In the genomic region with DNA sequence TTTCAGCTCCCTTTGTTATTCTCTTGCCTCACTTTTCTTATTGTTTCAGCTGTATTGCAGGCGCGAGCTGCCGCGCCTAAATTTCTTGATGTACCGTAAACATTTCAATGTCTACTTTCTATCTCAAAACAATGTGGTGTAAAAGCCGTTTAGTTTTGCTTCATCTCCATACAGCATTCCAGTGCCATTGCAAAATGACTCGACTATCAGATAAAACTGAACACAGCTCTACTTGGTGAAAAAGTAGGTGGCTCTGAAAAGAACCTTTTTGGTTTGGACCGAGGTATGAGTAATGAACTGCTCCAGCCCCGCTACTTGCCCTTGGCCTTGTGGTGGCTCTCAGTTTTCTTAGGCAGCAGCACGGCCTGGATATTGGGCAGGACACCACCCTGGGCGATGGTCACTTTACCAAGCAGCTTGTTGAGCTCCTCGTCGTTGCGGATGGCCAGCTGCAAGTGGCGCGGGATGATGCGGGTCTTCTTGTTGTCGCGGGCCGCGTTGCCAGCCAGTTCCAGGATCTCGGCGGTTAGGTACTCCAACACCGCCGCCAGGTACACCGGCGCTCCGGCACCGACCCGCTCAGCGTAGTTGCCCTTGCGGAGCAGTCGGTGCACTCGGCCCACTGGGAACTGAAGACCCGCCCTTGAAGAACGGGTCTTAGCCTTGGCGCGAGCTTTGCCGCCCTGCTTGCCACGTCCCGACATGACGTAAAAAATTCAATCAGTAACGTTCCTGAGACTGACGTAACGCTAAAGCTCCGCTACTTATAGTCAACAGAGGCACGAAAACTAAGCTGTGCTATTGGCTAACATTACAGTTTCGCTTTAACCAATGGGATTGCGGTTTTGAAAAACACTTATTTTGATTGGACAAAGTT, we compare ENCODE assay signal across 8 cellular contexts.
A peak's percentile ranks its signal among the peaks of the same experiment; 100 is the strongest.
DNase-seq lines count a peak whose midpoint lies in the region; ATAC-seq and TF ChIP-seq lines count a peak whose summit lies in the region.

No MANE protein-coding gene starts in this region.

- peaks cover 5% of the 10 kb centered on the region for H3K36me3 Mint-ChIP-seq in activated T-cell treated with anti-CD3 and anti-CD28 coated beads, Interleukin-2, amount 50 U/mL, for 24 hours (ENCODE audit: low read depth)

- H3K27me3 Mint-ChIP-seq in activated T-cell treated with anti-CD3 and anti-CD28 coated beads, Interleukin-2, amount 50 U/mL, for 24 hours, result peaks cover 9% of the 10 kb centered on the region

- no peaks in the 10 kb centered on the region for H4K20me1 ChIP-seq in OCI-LY3 (ENCODE audit: insufficient read depth, low read length)

- WGBS in esophagus, 2 donors, result 1% methylated on average over 49 of the region's 49 CpGs

- H3K9me3 ChIP-seq in OCI-LY3 (ENCODE audit: insufficient read depth, low read length) (peaks cover 13% of the 10 kb centered on the region; the same call in 1 of the 2 replicates), esophagus (ENCODE audit: control insufficient read depth in 2 of 2, insufficient read depth in 1 of 2, low read depth in 1 of 2, low read length in 1 of 2) (no peaks in the 10 kb centered on the region), mucosa of rectum (ENCODE audit: control insufficient read depth in 2 of 2, low read length in 2 of 2) (no peaks in the 10 kb centered on the region)

- H3K4me1 Mint-ChIP-seq in activated T-cell treated with anti-CD3 and anti-CD28 coated beads, Interleukin-2, amount 50 U/mL, for 24 hours (ENCODE audit: low read depth), result peaks cover 23% of the 10 kb centered on the region

- H3K36me3 ChIP-seq in OCI-LY3 (replicated peaks; ENCODE audit: low read depth, low read length) (no peaks in the 10 kb centered on the region), esophagus (ENCODE audit: control insufficient read depth in 2 of 2, insufficient read depth in 2 of 2, low read length in 1 of 2) (no peaks in the 10 kb centered on the region), mucosa of rectum (ENCODE audit: control insufficient read depth in 2 of 2, insufficient read depth in 2 of 2, low read length in 2 of 2) (no peaks in the 10 kb centered on the region)

- H3K4me3 ChIP-seq in OCI-LY3 (ENCODE audit: low read length), result peak overlapping the region; percentile 77
- H3K4me3 ChIP-seq in esophagus (ENCODE audit: low read depth in 1 of 2, low read length in 2 of 2), result peak overlapping the region; percentile 67 to 87
- peak overlapping the region; percentile 78 to 87 for H3K4me3 ChIP-seq in mucosa of rectum (ENCODE audit: low read length in 2 of 2)

- no peak for TF ChIP-seq CTCF in OCI-LY3 (IDR thresholded peaks at IDR 0.05; ENCODE audit: low read depth, low read length)

- H3K9ac ChIP-seq in OCI-LY3 (ENCODE audit: low read length) (peak overlapping the region; percentile 84), mucosa of rectum (ENCODE audit: low read depth in 1 of 2, low read length in 2 of 2) (peak overlapping the region; percentile 93 to 99)

- H3K27ac Mint-ChIP-seq in activated T-cell treated with anti-CD3 and anti-CD28 coated beads, Interleukin-2, amount 50 U/mL, for 24 hours, result no peak overlapping the region

- H3K27me3 ChIP-seq in OCI-LY3 (ENCODE audit: low read depth, low read length), result no peaks in the 10 kb centered on the region
- no peaks in the 10 kb centered on the region for H3K27me3 ChIP-seq in esophagus (ENCODE audit: control insufficient read depth in 1 of 2, insufficient read depth in 2 of 2, low read length in 2 of 2)
- no peaks in the 10 kb centered on the region for H3K27me3 ChIP-seq in mucosa of rectum (ENCODE audit: control insufficient read depth in 2 of 2, insufficient read depth in 2 of 2, low read length in 2 of 2)

- H3K4me2 ChIP-seq in OCI-LY3 (ENCODE audit: low read length), result peak overlapping the region; percentile 70

- H3K4me1 ChIP-seq in OCI-LY3 (ENCODE audit: low read length), result peaks cover 23% of the 10 kb centered on the region
- no peaks in the 10 kb centered on the region for H3K4me1 ChIP-seq in esophagus (ENCODE audit: control insufficient read depth in 2 of 2, insufficient read depth in 2 of 2, low read length in 1 of 2)
- peaks cover 10 to 23% of the 10 kb centered on the region in 2 donors for H3K4me1 ChIP-seq in mucosa of rectum (ENCODE audit: control insufficient read depth in 2 of 2, insufficient read depth in 2 of 2, low read length in 2 of 2)

- ATAC-seq in GM21529 (IDR thresholded peaks at IDR 0.05; ENCODE audit: unreplicated experiment), result peak; percentile 75

- H3K79me2 ChIP-seq in OCI-LY3 (ENCODE audit: low read length), result no peaks in the 10 kb centered on the region

- H3K9me3 Mint-ChIP-seq in activated T-cell treated with anti-CD3 and anti-CD28 coated beads, Interleukin-2, amount 50 U/mL, for 24 hours, result no peaks in the 10 kb centered on the region

- H3K27ac ChIP-seq in OCI-LY3 (ENCODE audit: low read length) (peak overlapping the region; percentile 95), esophagus (ENCODE audit: low read depth in 2 of 2, low read length in 1 of 2) (peak overlapping the region; percentile 93 to 100), mucosa of rectum (ENCODE audit: low read depth in 2 of 2, low read length in 2 of 2) (peak overlapping the region; percentile 92 to 99)

- DNase-seq in DMS53 treated with DMSO at 0.1 percent for 48 hours (lab: John Stamatoyannopoulos, UW; ENCODE audit: unreplicated experiment) (peak; percentile 98), HuH-7 (ENCODE audit: low spot score) (peak; percentile 77)
- peak; percentile 86 for DNase-seq in activated T-cell treated with anti-CD3 and anti-CD28 coated beads, Interleukin-2, amount 50 U/mL, for 24 hours
- DNase-seq in stimulated activated naive CD4-positive, alpha-beta T cell (lab: John Stamatoyannopoulos, UW), result peak; percentile 77 to 98 (median 88)

- H3K4me3 Mint-ChIP-seq in activated T-cell treated with anti-CD3 and anti-CD28 coated beads, Interleukin-2, amount 50 U/mL, for 24 hours, result no peak overlapping the region

- peak overlapping the region; percentile 79 for H2AFZ ChIP-seq in OCI-LY3 (ENCODE audit: low read depth, low read length)

Comparison
In these comparisons a context has a peak if more than half of its experiments do, and no peak if none do; other contexts are left out.
1. Peak in every context shown above with its lines: DNase-seq, ATAC-seq, H3K4me3 ChIP-seq and H3K27ac ChIP-seq.